18 cellular contexts compared by ENCODE assay signal in the genomic region with DNA sequence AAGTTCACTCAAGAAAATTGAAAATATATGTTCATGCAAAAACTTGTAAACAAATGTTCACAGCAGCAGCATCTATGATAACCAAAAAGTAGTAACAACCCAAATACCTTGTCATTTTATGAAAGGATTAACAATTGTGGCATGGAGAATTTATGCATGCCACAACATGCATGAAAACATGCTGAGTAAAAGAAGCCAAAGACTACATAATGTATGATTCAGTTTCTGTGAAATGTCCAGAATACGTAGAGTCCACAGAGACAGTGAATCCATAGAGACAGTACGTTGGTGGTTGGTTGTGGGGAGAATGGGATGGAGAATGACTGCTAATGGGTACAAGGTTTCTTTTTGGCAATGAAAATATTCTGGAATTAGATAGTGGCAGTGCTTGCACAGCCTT.
"Had no signal": no experiment of that assay in that cellular context is flagged by ENCODE, and none has a peak within 500 bp of the region (broad histone marks: within the 10 kb centered on the region; RNA-seq: fewer than 3 reads in every experiment).

No MANE protein-coding gene starts in this region.

- H3K27ac ChIP-seq: coronary artery, pancreas, uterus, WERI-Rb-1 had no signal

- H3K27me3 ChIP-seq: pancreas, transverse colon, uterus had no signal

- DNase-seq: activated CD4-positive, alpha-beta T cell treated with anti-CD3 and anti-CD28 coated beads, Interleukin-2, amount 10 ng/mL, durations not matched to agents 7 days and 5 days; activated CD4-positive, CD25-positive, alpha-beta regulatory T cell treated with anti-CD3 and anti-CD28 coated beads, Interleukin-2, amount 50 U/mL, for 72 hours; activated CD8-positive, alpha-beta T cell treated with anti-CD3 and anti-CD28 coated beads, Interleukin-2, amount 10 ng/mL, durations not matched to agents 7 days and 5 days; activated gamma-delta T cell treated with Interleukin-2 at 50 U/mL for 16 hours; amniotic stem cell; cerebellar nuclear complex; endodermal cell; head of caudate nucleus; left cardiac atrium; mesenchymal stem cell; pancreas; right cardiac atrium; transverse colon; uterus; WERI-Rb-1 had no signal

- H3K36me3 ChIP-seq: pancreas, transverse colon, uterus, WERI-Rb-1 had no signal

- H3K9me3 ChIP-seq: pancreas, transverse colon had no signal

- H3K4me3 ChIP-seq: coronary artery, pancreas, skin epidermis, transverse colon, uterus had no signal

- ATAC-seq: activated CD8-positive, alpha-beta T cell treated with anti-CD3 and anti-CD28 coated beads, Interleukin-2, amount 10 ng/mL, durations not matched to agents 7 days and 5 days; left cardiac atrium; pancreas; right cardiac atrium; stimulated activated memory B cell treated with anti-CD40 and anti-IgM and Interleukin-4, amounts not matched to agents 10 μg/mL and 1 μg/mL and 100 μg/mL, for 72 hours had no signal
